ENCODE assay signal across 1 cellular context in the genomic region with DNA sequence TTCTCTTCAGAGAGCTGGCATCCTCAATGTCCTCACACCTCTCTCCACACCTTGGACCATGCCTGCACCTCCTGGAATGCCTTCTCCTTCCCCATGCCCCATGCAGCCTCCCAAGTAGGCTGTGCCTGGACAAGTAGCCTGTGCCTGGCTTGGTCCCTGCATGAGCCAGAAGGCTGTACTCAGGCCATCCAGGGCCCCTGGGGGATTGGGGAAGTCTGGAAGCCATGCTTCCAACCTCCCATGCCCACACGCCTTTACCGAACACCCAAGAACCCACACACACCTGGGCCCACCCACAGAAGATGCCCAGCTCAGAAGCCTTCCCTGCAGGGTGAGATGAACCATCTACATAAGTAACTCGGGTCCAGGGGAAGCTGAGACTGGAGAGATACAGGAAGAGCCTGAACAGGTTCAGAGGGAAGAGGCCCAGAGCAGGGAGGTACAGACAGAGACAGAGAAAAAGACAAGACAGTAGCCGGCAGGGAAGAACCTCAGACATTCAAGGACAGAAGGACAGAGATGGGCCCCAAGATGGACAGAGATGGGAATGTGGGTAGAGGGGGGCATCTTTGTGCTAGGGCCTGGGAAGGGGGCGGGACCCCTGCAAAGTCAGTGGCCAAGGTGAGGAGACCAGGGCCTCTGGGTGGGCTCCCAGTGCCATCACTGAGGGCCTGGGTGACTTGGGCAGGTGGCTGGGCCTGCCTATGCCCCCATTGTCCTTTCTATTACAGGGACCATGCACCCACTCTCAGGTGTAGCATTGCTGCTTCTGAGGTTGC.
TF ChIP-seq lines count a peak whose summit lies in the region.

No MANE protein-coding gene starts in this region.

TF ChIP-seq in IMR-90, 13 proteins besides CTCF, POLR2A, EP300 and RAD21 (continued from another document):
- TF ChIP-seq RCOR1 (IDR thresholded peaks at IDR 0.05; ENCODE audit: insufficient replicate concordance, low read length) (no peak), MAFK (IDR thresholded peaks at IDR 0.05; ENCODE audit: low read depth, low read length) (no peak), CEBPB (IDR thresholded peaks at IDR 0.05; ENCODE audit: low read depth, low read length) (no peak)
- TF ChIP-seq, protein P1, sequence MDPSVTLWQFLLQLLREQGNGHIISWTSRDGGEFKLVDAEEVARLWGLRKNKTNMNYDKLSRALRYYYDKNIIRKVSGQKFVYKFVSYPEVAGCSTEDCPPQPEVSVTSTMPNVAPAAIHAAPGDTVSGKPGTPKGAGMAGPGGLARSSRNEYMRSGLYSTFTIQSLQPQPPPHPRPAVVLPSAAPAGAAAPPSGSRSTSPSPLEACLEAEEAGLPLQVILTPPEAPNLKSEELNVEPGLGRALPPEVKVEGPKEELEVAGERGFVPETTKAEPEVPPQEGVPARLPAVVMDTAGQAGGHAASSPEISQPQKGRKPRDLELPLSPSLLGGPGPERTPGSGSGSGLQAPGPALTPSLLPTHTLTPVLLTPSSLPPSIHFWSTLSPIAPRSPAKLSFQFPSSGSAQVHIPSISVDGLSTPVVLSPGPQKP (IDR thresholded peaks at IDR 0.05; ENCODE audit: borderline replicate concordance, low read depth, low read length), result no peak
